8 cellular contexts compared by ENCODE assay signal in the genomic region with DNA sequence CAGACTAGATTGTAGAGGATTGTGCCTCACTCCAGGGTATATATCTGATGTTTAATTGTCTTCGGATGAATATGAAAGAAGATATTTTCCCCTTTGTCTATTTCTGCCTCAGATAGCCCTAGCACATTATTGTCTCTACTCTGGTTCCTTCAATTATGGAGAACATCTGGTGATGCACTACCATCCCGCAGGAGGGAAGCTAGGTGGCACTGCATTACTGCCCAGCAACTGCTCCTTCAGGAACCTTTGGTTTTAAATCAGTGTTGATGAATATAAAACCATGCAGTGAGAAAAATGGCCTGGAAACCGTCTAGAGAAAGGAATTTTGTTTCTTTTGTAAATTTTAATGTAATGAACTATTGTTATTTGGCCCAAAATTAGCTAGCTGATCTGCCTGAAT.
DNase-seq lines count a peak whose midpoint lies in the region; ATAC-seq and TF ChIP-seq lines count a peak whose summit lies in the region.

No MANE protein-coding gene starts in this region.

- ATAC-seq in GM18498 (IDR thresholded peaks at IDR 0.05; ENCODE audit: unreplicated experiment): no peak
- ATAC-seq in GM18909 (IDR thresholded peaks at IDR 0.05; ENCODE audit: poor library complexity, unreplicated experiment): no peak

- TF ChIP-seq CTCF in AG09319 (IDR thresholded peaks at IDR 0.05; ENCODE audit: low read depth, low read length) (peak; percentile 88), WI38 (IDR thresholded peaks at IDR 0.05; ENCODE audit: low read depth, low read length) (peak; percentile 64)

- DNase-seq in AG09319 (ENCODE audit: extremely low read depth, low read depth) (peak; percentile 52), H4 (ENCODE audit: low spot score) (peak; percentile 60), iris pigment epithelial cell (ENCODE audit: low read depth) (peak; percentile 69), NCI-H1048 (lab: John Stamatoyannopoulos, UW) (no peak), NCI-H1930 (lab: John Stamatoyannopoulos, UW) (no peak)

- H3K4me3 ChIP-seq in WI38 (ENCODE audit: low read depth, low read length): no peak overlapping the region

Comparison
In these comparisons a context has a peak if more than half of its experiments do, and no peak if none do; other contexts are left out.
1. DNase-seq: peak in AG09319 (single experiment), H4 (single experiment) and iris pigment epithelial cell (single experiment); none in NCI-H1048 (single experiment) and NCI-H1930 (0 of 2).